In genomic region chr6:133609404-133610270, GRCh38 we compare ENCODE assay signal across 13 cellular contexts.
A peak's percentile ranks its signal among the peaks of the same experiment; 100 is the strongest.
DNase-seq lines count a peak whose midpoint lies in the region; ATAC-seq, FAIRE-seq and TF ChIP-seq lines count a peak whose summit lies in the region.
"Had no signal": no experiment of that assay in that cellular context is flagged by ENCODE, and none has a peak within 500 bp of the region (broad histone marks: within the 10 kb centered on the region; RNA-seq: fewer than 3 reads in every experiment).

No MANE protein-coding gene starts in this region.

- H3K4me2 ChIP-seq in K562 (ENCODE audit: insufficient read depth, low read length) (no peak overlapping the region), keratinocyte (ENCODE audit: control insufficient read depth, extremely low read depth, insufficient read depth, low read depth, low read length) (peak overlapping the region; percentile 16)

- H3K9me3 ChIP-seq in K562 (replicated peaks; ENCODE audit: control insufficient read depth, insufficient read depth, low read depth, low read length): no peaks in the 10 kb centered on the region
- no peaks in the 10 kb centered on the region for H3K9me3 ChIP-seq in keratinocyte (ENCODE audit: control insufficient read depth, low read depth, low read length)
- no peaks in the 10 kb centered on the region for H3K9me3 ChIP-seq in CD4-positive, alpha-beta memory T cell (ENCODE audit: control insufficient read depth in 1 of 2, low read length in 2 of 2)
- H3K9me3 ChIP-seq: gastrocnemius medialis had no signal

- no peak for TF ChIP-seq RAD21 in K562 (CRISPR knock-in tag; conservative IDR thresholded peaks at IDR 0.05 in 1 of 2, IDR thresholded peaks at IDR 0.05 in 1 of 2)

- H3K9ac ChIP-seq in K562 (ENCODE audit: insufficient read depth in 1 of 2, low read depth in 2 of 2, low read length in 2 of 2): no peak overlapping the region
- H3K9ac ChIP-seq in keratinocyte (ENCODE audit: control insufficient read depth, extremely low read depth, insufficient read depth, low read length): no peak overlapping the region

- WGBS in K562 (ENCODE audit: insufficient coverage, low coverage, missing lambda C conversion rate): 0% methylated on average over 2 of the region's 2 CpGs

- H3K4me1 ChIP-seq in K562 (replicated peaks in 1 of 2; ENCODE audit: control insufficient read depth in 2 of 2, insufficient read depth in 2 of 2, low read length in 2 of 2) (no peaks in the 10 kb centered on the region), keratinocyte (ENCODE audit: control insufficient read depth, extremely low read depth, insufficient read depth, low read length) (peaks cover 11% of the 10 kb centered on the region)
- no peaks in the 10 kb centered on the region for H3K4me1 ChIP-seq in CD4-positive, alpha-beta memory T cell (ENCODE audit: insufficient read depth, low read length)
- H3K4me1 ChIP-seq: gastrocnemius medialis had no signal

- no peak overlapping the region for H2AFZ ChIP-seq in K562 (ENCODE audit: low read depth, low read length)
- no peak overlapping the region for H2AFZ ChIP-seq in keratinocyte (ENCODE audit: control insufficient read depth, low read length)

- H4K20me1 ChIP-seq in K562 (replicated peaks; ENCODE audit: control insufficient read depth, insufficient read depth, low read length) (no peaks in the 10 kb centered on the region), keratinocyte (ENCODE audit: control insufficient read depth, extremely low read depth, insufficient read depth, low read length) (no peaks in the 10 kb centered on the region)

- H3K27me3 ChIP-seq in K562 (ENCODE audit: control insufficient read depth in 2 of 2, insufficient read depth in 2 of 2, low read length in 2 of 2) (no peaks in the 10 kb centered on the region), keratinocyte (ENCODE audit: control insufficient read depth, extremely low read depth, insufficient read depth, low read length) (peaks cover 1% of the 10 kb centered on the region)
- no peaks in the 10 kb centered on the region for H3K27me3 ChIP-seq in CD4-positive, alpha-beta memory T cell (ENCODE audit: insufficient read depth, low read length)
- H3K27me3 ChIP-seq: gastrocnemius medialis had no signal

- ATAC-seq in K562: no peak
- ATAC-seq in GM18520 (IDR thresholded peaks at IDR 0.05; ENCODE audit: unreplicated experiment): no peak
- ATAC-seq: CD8-positive, alpha-beta T cell; gastrocnemius medialis had no signal

- H3K36me3 ChIP-seq in K562 (ENCODE audit: control insufficient read depth, insufficient read depth, low read length): no peaks in the 10 kb centered on the region
- H3K36me3 ChIP-seq in keratinocyte (ENCODE audit: control insufficient read depth in 2 of 2, extremely low read depth in 1 of 2, insufficient read depth in 2 of 2, low read length in 2 of 2): no peaks in the 10 kb centered on the region
- H3K36me3 ChIP-seq in CD4-positive, alpha-beta memory T cell (ENCODE audit: insufficient read depth, low read length): no peaks in the 10 kb centered on the region
- H3K36me3 ChIP-seq: gastrocnemius medialis had no signal

- H3K9me1 ChIP-seq in K562 (ENCODE audit: control insufficient read depth, insufficient read depth, low read length): no peaks in the 10 kb centered on the region
- H3K9me1 ChIP-seq in keratinocyte (ENCODE audit: control insufficient read depth, extremely low read depth, insufficient read depth, low read length): no peaks in the 10 kb centered on the region

- CTCF ChIA-PET in K562 (lab: Yijun Ruan, JAX; ENCODE audit: low intra/inter-chr PET ratio): no interaction called here
- CTCF ChIA-PET in CD4-positive, alpha-beta memory T cell (lab: Charles Lee; ENCODE audit: partially characterized antibody): no interaction called here

- BruUV-seq in K562 (replicated peaks; lab: Mats Ljungman, UMichigan): no TSS peak

- H3K79me2 ChIP-seq in K562 (ENCODE audit: control insufficient read depth, insufficient read depth, low read length) (no peaks in the 10 kb centered on the region), keratinocyte (ENCODE audit: control insufficient read depth, insufficient read depth, low read length) (no peaks in the 10 kb centered on the region)

- no peak for TF ChIP-seq CTCF in K562 (IDR thresholded peaks at IDR 0.05 in 2 of 3, conservative IDR thresholded peaks at IDR 0.05 in 1 of 3; ENCODE audit: insufficient read depth in 2 of 3, low read depth in 1 of 3, low read length in 3 of 3)
- TF ChIP-seq CTCF in keratinocyte (optimal IDR thresholded peaks at IDR 0.05 in 1 of 3, IDR thresholded peaks at IDR 0.05 in 1 of 3, conservative IDR thresholded peaks at IDR 0.05 in 1 of 3; ENCODE audit: extremely low read depth in 1 of 3, insufficient read depth in 2 of 3, low read length in 3 of 3): no peak
- no peak for TF ChIP-seq CTCF in CD14-positive monocyte (IDR thresholded peaks at IDR 0.05)

- no peak for TF ChIP-seq EP300 in K562 (IDR thresholded peaks at IDR 0.05; ENCODE audit: low read length)

- no peaks in the 10 kb centered on the region for H3K27me3 Mint-ChIP-seq in CD14-positive monocyte (ENCODE audit: low read depth in 3 of 3)
- H3K27me3 Mint-ChIP-seq in CD4-positive, alpha-beta memory T cell: peaks cover 2% of the 10 kb centered on the region in 2 donors

- FAIRE-seq in K562 (lab: Jason Lieb, UNC): no peak
- peak; percentile 86 for FAIRE-seq in keratinocyte (lab: Jason Lieb, UNC)

- dilution Hi-C loops in keratinocyte (cut with MboI; ENCODE audit: extremely low pct_ligation_motif_present, low sequenced_read_pairs): no loop called here

- DNase-seq in AG20443 (ENCODE audit: low spot score) (peak; percentile 87), LHCN-M2 (ENCODE audit: low read depth) (peak; percentile 100), K562 (ENCODE audit: extremely low read depth in 1 of 4, low spot score in 3 of 4) (peak in 1 of 4 experiments; percentile 13), keratinocyte (ENCODE audit: low read depth, low spot score) (peak; percentile 11), CD14-positive monocyte (ENCODE audit: low spot score) (no peak), putamen (ENCODE audit: low spot score) (no peak)
- no peak for DNase-seq in CD4-positive, alpha-beta memory T cell
- DNase-seq: activated naive CD8-positive, alpha-beta T cell treated with anti-CD3 and anti-CD28 coated beads for 36 hours; CD8-positive, alpha-beta T cell; gastrocnemius medialis; NCI-H187; Right ventricle myocardium superior had no signal

- H3K4me3 ChIP-seq in K562 (no peak overlapping the region), keratinocyte (ENCODE audit: control insufficient read depth in 2 of 3, extremely low read depth in 1 of 3, insufficient read depth in 2 of 3, low read depth in 1 of 3, low read length in 3 of 3) (no peak overlapping the region)
- no peak overlapping the region for H3K4me3 ChIP-seq in CD4-positive, alpha-beta memory T cell (ENCODE audit: low read length in 2 of 2)
- H3K4me3 ChIP-seq: gastrocnemius medialis had no signal

- H3K4me1 Mint-ChIP-seq in CD14-positive monocyte: no peaks in the 10 kb centered on the region
- H3K4me1 Mint-ChIP-seq in CD4-positive, alpha-beta memory T cell: no peaks in the 10 kb centered on the region
- H3K4me1 Mint-ChIP-seq: activated naive CD8-positive, alpha-beta T cell treated with anti-CD3 and anti-CD28 coated beads for 36 hours had no signal

- H3K4me3 Mint-ChIP-seq in CD14-positive monocyte: no peak overlapping the region
- H3K4me3 Mint-ChIP-seq in CD4-positive, alpha-beta memory T cell: no peak overlapping the region
- H3K4me3 Mint-ChIP-seq: activated naive CD8-positive, alpha-beta T cell treated with anti-CD3 and anti-CD28 coated beads for 36 hours; CD8-positive, alpha-beta T cell had no signal

- peaks cover 0 to 2% (median 0%) of the 10 kb centered on the region in 7 donors for H3K9me3 Mint-ChIP-seq in CD14-positive monocyte
- no peaks in the 10 kb centered on the region for H3K9me3 Mint-ChIP-seq in CD4-positive, alpha-beta memory T cell
- H3K9me3 Mint-ChIP-seq: activated naive CD8-positive, alpha-beta T cell treated with anti-CD3 and anti-CD28 coated beads for 36 hours; CD8-positive, alpha-beta T cell had no signal

- no peaks in the 10 kb centered on the region for H3K36me3 Mint-ChIP-seq in CD14-positive monocyte
- H3K36me3 Mint-ChIP-seq in CD4-positive, alpha-beta memory T cell: no peaks in the 10 kb centered on the region
- H3K36me3 Mint-ChIP-seq: activated naive CD8-positive, alpha-beta T cell treated with anti-CD3 and anti-CD28 coated beads for 36 hours; CD8-positive, alpha-beta T cell had no signal

- intact Hi-C loops in K562 (cut with micrococcal nuclease): no loop called here
- intact Hi-C loops in CD14-positive monocyte (cut with micrococcal nuclease): no loop called here
- intact Hi-C loops in CD4-positive, alpha-beta memory T cell (cut with micrococcal nuclease): no loop called here

- no peak overlapping the region for H3K27ac Mint-ChIP-seq in CD14-positive monocyte
- H3K27ac Mint-ChIP-seq in CD4-positive, alpha-beta memory T cell: no peak overlapping the region
- H3K27ac Mint-ChIP-seq: activated naive CD8-positive, alpha-beta T cell treated with anti-CD3 and anti-CD28 coated beads for 36 hours; CD8-positive, alpha-beta T cell had no signal

- POLR2A ChIA-PET in K562 (lab: Yijun Ruan, JAX): no interaction called here
- POLR2A ChIA-PET in CD4-positive, alpha-beta memory T cell (lab: Charles Lee; ENCODE audit: partially characterized antibody): no interaction called here

- in situ Hi-C loops in K562 (cut with MboI): no loop called here

- no peak overlapping the region for H3K27ac ChIP-seq in K562 (ENCODE audit: extremely low read depth, low read depth, low read length)
- H3K27ac ChIP-seq in keratinocyte (ENCODE audit: control insufficient read depth, insufficient read depth, low read length): no peak overlapping the region
- H3K27ac ChIP-seq in CD4-positive, alpha-beta memory T cell (ENCODE audit: low read depth, low read length): no peak overlapping the region
- H3K27ac ChIP-seq: gastrocnemius medialis had no signal

- no peak for TF ChIP-seq POLR2A in K562 (conservative IDR thresholded peaks at IDR 0.05)

TF ChIP-seq in K562, 482 proteins besides CTCF, POLR2A, EP300 and RAD21 (continues in another document):
- TF ChIP-seq, protein P1, sequence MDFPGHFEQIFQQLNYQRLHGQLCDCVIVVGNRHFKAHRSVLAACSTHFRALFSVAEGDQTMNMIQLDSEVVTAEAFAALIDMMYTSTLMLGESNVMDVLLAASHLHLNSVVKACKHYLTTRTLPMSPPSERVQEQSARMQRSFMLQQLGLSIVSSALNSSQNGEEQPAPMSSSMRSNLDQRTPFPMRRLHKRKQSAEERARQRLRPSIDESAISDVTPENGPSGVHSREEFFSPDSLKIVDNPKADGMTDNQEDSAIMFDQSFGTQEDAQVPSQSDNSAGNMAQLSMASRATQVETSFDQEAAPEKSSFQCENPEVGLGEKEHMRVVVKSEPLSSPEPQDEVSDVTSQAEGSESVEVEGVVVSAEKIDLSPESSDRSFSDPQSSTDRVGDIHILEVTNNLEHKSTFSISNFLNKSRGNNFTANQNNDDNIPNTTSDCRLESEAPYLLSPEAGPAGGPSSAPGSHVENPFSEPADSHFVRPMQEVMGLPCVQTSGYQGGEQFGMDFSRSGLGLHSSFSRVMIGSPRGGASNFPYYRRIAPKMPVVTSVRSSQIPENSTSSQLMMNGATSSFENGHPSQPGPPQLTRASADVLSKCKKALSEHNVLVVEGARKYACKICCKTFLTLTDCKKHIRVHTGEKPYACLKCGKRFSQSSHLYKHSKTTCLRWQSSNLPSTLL (IDR thresholded peaks at IDR 0.05): no peak

Comparison
In these comparisons a context has a peak if more than half of its experiments do, and no peak if none do; other contexts are left out.
1. DNase-seq: peak in AG20443 (single experiment), LHCN-M2 (single experiment) and keratinocyte (single experiment); none in CD14-positive monocyte (single experiment), putamen (single experiment) and CD4-positive, alpha-beta memory T cell (0 of 5).